15 cellular contexts compared by ENCODE assay signal in genomic region chrX:53340852-53341645, GRCh38. TPM values are rescaled to one million over a fixed set of nuclear protein-coding genes. Genes with fewer than 3 reads are reported as not detected.
DNase-seq lines count a peak whose midpoint lies in the region; ATAC-seq, FAIRE-seq and TF ChIP-seq lines count a peak whose summit lies in the region.
"Had no signal": no experiment of that assay in that cellular context is flagged by ENCODE, and none has a peak within 500 bp of the region (broad histone marks: within the 10 kb centered on the region; RNA-seq: fewer than 3 reads in every experiment).

No MANE protein-coding gene starts in this region.

- no peaks in the 10 kb centered on the region for H3K79me2 ChIP-seq in astrocyte (ENCODE audit: insufficient read depth, low read length)
- H3K79me2 ChIP-seq in H1 (ENCODE audit: control insufficient read depth in 1 of 2, insufficient read depth in 2 of 2, low read length in 2 of 2) = no peaks in the 10 kb centered on the region

- DNase-seq in astrocyte (ENCODE audit: low read depth) (no peak), H1 (ENCODE audit: low read depth in 1 of 2, low spot score in 2 of 2) (no peak), omental fat pad (ENCODE audit: low spot score) (no peak), NK-92 (lab: John Stamatoyannopoulos, UW; ENCODE audit: unreplicated experiment) (no peak), progenitor cell of endocrine pancreas (ENCODE audit: low spot score, unreplicated experiment) (no peak)
- DNase-seq: ACHN; BE2C; CD4-positive, CD25-positive, alpha-beta regulatory T cell; DMS153; DMS79; GF-D8; H7 had no signal

- H2BK15ac ChIP-seq in H1 (ENCODE audit: low read length) = no peak overlapping the region

- no peak overlapping the region for H2AFZ ChIP-seq in astrocyte (ENCODE audit: low read depth, low read length)
- H2AFZ ChIP-seq in H1 (ENCODE audit: low read length) = 0 out of 2 replicates have a peak overlapping the region, but pooled peaks have one; percentile 13
- H2AFZ ChIP-seq: GM23338 had no signal

- TF ChIP-seq RAD21 in H1 (IDR thresholded peaks at IDR 0.05 in 1 of 2, conservative IDR thresholded peaks at IDR 0.05 in 1 of 2; ENCODE audit: low read depth in 2 of 2, low read length in 2 of 2) = no peak

- H4K8ac ChIP-seq in H1 (ENCODE audit: extremely low read depth, insufficient read depth, low read length) = no peak overlapping the region

- H3K27me3 Mint-ChIP-seq in astrocyte (ENCODE audit: low read depth, unreplicated experiment) = no peaks in the 10 kb centered on the region
- no peaks in the 10 kb centered on the region for H3K27me3 Mint-ChIP-seq in progenitor cell of endocrine pancreas
- H3K27me3 Mint-ChIP-seq: CD4-positive, CD25-positive, alpha-beta regulatory T cell had no signal

- TF ChIP-seq POLR2A in H1 (IDR thresholded peaks at IDR 0.05; ENCODE audit: control extremely low read depth in 1 of 2, low read depth in 2 of 2, low read length in 2 of 2) = no peak

- no peaks in the 10 kb centered on the region for H3K9me3 Mint-ChIP-seq in astrocyte (ENCODE audit: unreplicated experiment)
- no peaks in the 10 kb centered on the region for H3K9me3 Mint-ChIP-seq in progenitor cell of endocrine pancreas (ENCODE audit: low read depth)
- H3K9me3 Mint-ChIP-seq: CD4-positive, CD25-positive, alpha-beta regulatory T cell; GM23338 had no signal

- H3K36me3 Mint-ChIP-seq in astrocyte (ENCODE audit: low read depth, unreplicated experiment) (no peaks in the 10 kb centered on the region), progenitor cell of endocrine pancreas (ENCODE audit: insufficient read depth) (no peaks in the 10 kb centered on the region)
- H3K36me3 Mint-ChIP-seq: CD4-positive, CD25-positive, alpha-beta regulatory T cell had no signal

- no peak overlapping the region for H2BK12ac ChIP-seq in H1 (ENCODE audit: low read depth, low read length)

- H3K27ac ChIP-seq in astrocyte (ENCODE audit: low read depth, low read length) (no peak overlapping the region), H1 (ENCODE audit: low read depth, low read length) (no peak overlapping the region)

- no peak overlapping the region for H3K4ac ChIP-seq in H1 (replicated peaks; ENCODE audit: insufficient read length, low read depth, low read length)

- no peak for TF ChIP-seq EP300 in H1 (IDR thresholded peaks at IDR 0.05; ENCODE audit: borderline replicate concordance in 1 of 2, low read depth in 2 of 2, low read length in 2 of 2)

- H3K4me3 ChIP-seq in astrocyte (ENCODE audit: insufficient read depth, low read depth, low read length) (no peak overlapping the region), H1 (ENCODE audit: extremely low read depth in 1 of 4, insufficient read depth in 2 of 4, low read depth in 3 of 4, low read length in 4 of 4) (no peak overlapping the region)
- H3K4me3 ChIP-seq: GM23338 had no signal

- H3K79me1 ChIP-seq in H1 (ENCODE audit: low read depth, low read length) = no peaks in the 10 kb centered on the region

- WGBS in H1 (ENCODE audit: extremely low coverage in 1 of 2, insufficient coverage in 1 of 2, insufficient read length in 1 of 2, insufficient replicate concordance in 2 of 2, low coverage in 1 of 2, low lambda C conversion rate in 2 of 2, missing lambda C conversion rate in 1 of 2), 2 experiments = 87% methylated on average over 7 of the region's 12 CpGs; no CpG with 5 or more reads in 1 of the 2 experiments

- no peak overlapping the region for H4K91ac ChIP-seq in H1 (replicated peaks; ENCODE audit: insufficient read length, low read length)

- no peak overlapping the region for H3K18ac ChIP-seq in H1 (ENCODE audit: extremely low read depth, low read length)

- H3K27ac Mint-ChIP-seq in astrocyte (ENCODE audit: unreplicated experiment) (no peak overlapping the region), progenitor cell of endocrine pancreas (no peak overlapping the region)
- H3K27ac Mint-ChIP-seq: CD4-positive, CD25-positive, alpha-beta regulatory T cell; GM23338 had no signal

- no peak overlapping the region for H3K56ac ChIP-seq in H1 (replicated peaks; ENCODE audit: insufficient read length, low read depth, low read length)

- no peaks in the 10 kb centered on the region for H3K4me1 Mint-ChIP-seq in astrocyte (ENCODE audit: low read depth, unreplicated experiment)
- no peaks in the 10 kb centered on the region for H3K4me1 Mint-ChIP-seq in progenitor cell of endocrine pancreas (ENCODE audit: low read depth)
- H3K4me1 Mint-ChIP-seq: CD4-positive, CD25-positive, alpha-beta regulatory T cell; GM23338 had no signal

- no peak overlapping the region for H4K5ac ChIP-seq in H1 (ENCODE audit: insufficient read length, low read depth, low read length)

- no peak overlapping the region for H2BK20ac ChIP-seq in H1 (ENCODE audit: low read length)

- H3K23ac ChIP-seq in H1 (ENCODE audit: insufficient read length) = no peak overlapping the region

- peak; percentile 68 for FAIRE-seq in astrocyte (lab: Jason Lieb, UNC)
- FAIRE-seq in H1 (lab: Jason Lieb, UNC) = no peak
- FAIRE-seq: A204.1 had no signal

- H3K23me2 ChIP-seq in H1 (ENCODE audit: low read depth, low read length) = no peaks in the 10 kb centered on the region

- H3K4me2 ChIP-seq in astrocyte (ENCODE audit: low read length) = no peak overlapping the region
- H3K4me2 ChIP-seq in H1 (ENCODE audit: insufficient read depth in 1 of 2, low read depth in 2 of 2, low read length in 2 of 2) = no peak overlapping the region
- H3K4me2 ChIP-seq: GM23338 had no signal

- H3K36me3 ChIP-seq in astrocyte (ENCODE audit: insufficient read depth, low read length) = no peaks in the 10 kb centered on the region
- H3K36me3 ChIP-seq in H1 (ENCODE audit: control insufficient read depth in 2 of 4, insufficient read depth in 4 of 4, low read length in 3 of 4) = no peaks in the 10 kb centered on the region
- H3K36me3 ChIP-seq: BE2C had no signal

- no peak overlapping the region for H3K4me3 Mint-ChIP-seq in astrocyte (ENCODE audit: unreplicated experiment)
- no peak overlapping the region for H3K4me3 Mint-ChIP-seq in progenitor cell of endocrine pancreas (ENCODE audit: low read depth)
- H3K4me3 Mint-ChIP-seq: CD4-positive, CD25-positive, alpha-beta regulatory T cell; GM23338 had no signal

- CTCF ChIA-PET in H1 (lab: Charles Lee; ENCODE audit: partially characterized antibody) = interaction anchor here (1.0 to 1.7 kb wide), 4 partner anchors 10 to 28 kb away, joined by 3 to 11 read pairs (median 4); no protein-coding TSS in a partner anchor

- H3K14ac ChIP-seq in H1 (ENCODE audit: insufficient read length) = no peak overlapping the region

- POLR2A ChIA-PET in H1 (lab: Charles Lee; ENCODE audit: partially characterized antibody) = interaction anchor here (1.3 kb wide), 1 partner anchor 77 kb away, joined by 3 read pairs; no protein-coding TSS in a partner anchor

- H4K20me1 ChIP-seq in astrocyte (ENCODE audit: insufficient read depth, low read length) (no peaks in the 10 kb centered on the region), H1 (replicated peaks in 1 of 2; ENCODE audit: control insufficient read depth in 1 of 2, insufficient read depth in 2 of 2, low read length in 2 of 2) (no peaks in the 10 kb centered on the region)

- no peaks in the 10 kb centered on the region for H3K27me3 ChIP-seq in astrocyte (ENCODE audit: insufficient read depth, low read length)
- H3K27me3 ChIP-seq in H1 (replicated peaks in 1 of 4; ENCODE audit: control insufficient read depth in 3 of 4, extremely low read depth in 1 of 4, insufficient read depth in 3 of 4, low read length in 3 of 4) = no peaks in the 10 kb centered on the region
- H3K27me3 ChIP-seq: BE2C had no signal

- H3K9me3 ChIP-seq in astrocyte (ENCODE audit: insufficient read depth, low read depth, low read length) = no peaks in the 10 kb centered on the region
- H3K9me3 ChIP-seq in H1 (ENCODE audit: insufficient read depth in 2 of 2, low read depth in 1 of 2, low read length in 1 of 2) = no peaks in the 10 kb centered on the region
- H3K9me3 ChIP-seq: BE2C had no signal

- no peak overlapping the region for H2AK5ac ChIP-seq in H1 (ENCODE audit: low read depth, low read length)

- H3K9ac ChIP-seq in astrocyte (ENCODE audit: low read length) = no peak overlapping the region
- H3K9ac ChIP-seq in H1 (replicated peaks in 1 of 4; ENCODE audit: extremely low read depth in 1 of 4, low read depth in 3 of 4, low read length in 3 of 4) = no peak overlapping the region

- H3K4me1 ChIP-seq in astrocyte (ENCODE audit: insufficient read depth, low read length) (no peaks in the 10 kb centered on the region), H1 (replicated peaks in 1 of 4; ENCODE audit: control insufficient read depth in 3 of 4, insufficient read depth in 4 of 4, low read length in 3 of 4) (no peaks in the 10 kb centered on the region)
- H3K4me1 ChIP-seq: BE2C had no signal

- H2BK5ac ChIP-seq in H1 (ENCODE audit: low read depth, low read length) = no peak overlapping the region

- no peak overlapping the region for H2BK120ac ChIP-seq in H1 (replicated peaks; ENCODE audit: low read depth, low read length)

- no peak for TF ChIP-seq CTCF in astrocyte (IDR thresholded peaks at IDR 0.05; ENCODE audit: insufficient read depth, low read depth, low read length)
- no peak for TF ChIP-seq CTCF in H1 (IDR thresholded peaks at IDR 0.05; ENCODE audit: control extremely low read depth in 1 of 3, insufficient read depth in 1 of 3, low read depth in 1 of 3, low read length in 3 of 3)
- no peak for TF ChIP-seq CTCF in omental fat pad (IDR thresholded peaks at IDR 0.05)
- no peak for TF ChIP-seq CTCF in progenitor cell of endocrine pancreas (IDR thresholded peaks at IDR 0.05; ENCODE audit: unreplicated experiment)

- ATAC-seq in omental fat pad (ENCODE audit: low FRiP score) = peak; percentile 6
- no peak for ATAC-seq in activated CD4-positive, CD25-positive, alpha-beta regulatory T cell treated with anti-CD3 and anti-CD28 coated beads, Interleukin-2, amount 50 U/mL, for 24 hours
- ATAC-seq: GM23338 had no signal

TF ChIP-seq in H1, 55 proteins besides CTCF, POLR2A, EP300 and RAD21 (continues in another document):
- no peak for TF ChIP-seq BCL11A (IDR thresholded peaks at IDR 0.05; ENCODE audit: low read depth in 2 of 2, low read length in 2 of 2)
- no peak for TF ChIP-seq SIN3A (conservative IDR thresholded peaks at IDR 0.05 in 1 of 2, IDR thresholded peaks at IDR 0.05 in 1 of 2; ENCODE audit: low read depth in 1 of 2, low read length in 2 of 2)
- no peak for TF ChIP-seq CTBP2 (IDR thresholded peaks at IDR 0.05; ENCODE audit: borderline replicate concordance, insufficient read depth, insufficient read length, low read length)

RNA-seq across cellular contexts. Expression of gene IQSEC2, which starts 59.7 kb away (rescaled TPM):
- total RNA-seq in astrocyte (8.2 and 9.2 TPM in 2 replicates), omental fat pad (10 to 100 TPM; 12.2 to 14.8 (median 14.0) TPM), progenitor cell of endocrine pancreas (15.1 and 18.1 TPM in 2 replicates)
- 48.5 and 54.9 TPM in 2 replicates for total RNA-seq in H1 (2021; fragmentation: NEBNext Ultra II Directional; extraction: Animal tissue kit (Norgen Biotek cat#: 25700))
- polyA plus RNA-seq in H1 (2011; rRNA removed) = 6.1 and 11.6 TPM in 2 replicates
- 5.7 TPM for polyA plus RNA-seq in H1 (2011; cell fraction: cytosol; rRNA removed)
- 35.1 TPM for polyA plus RNA-seq in H1 (2011; cell fraction: nucleus; rRNA removed)
- 15.3 to 18.0 TPM (median 16.2 TPM) in 4 replicates for polyA plus RNA-seq in H1 (2012, experiment 1 of 2)
- 9.0 TPM for polyA plus RNA-seq in H1 (2012, experiment 2 of 2)
- 29.9 TPM for polyA plus RNA-seq in H1 (2013, experiment 1 of 2)
- polyA plus RNA-seq in H1 (2013, experiment 2 of 2) = 31.2 TPM
- polyA minus RNA-seq in H1 (2011; rRNA and poly(A)+ RNA removed) = 8.6 and 14.4 TPM in 2 replicates
- polyA minus RNA-seq in H1 (2011; cell fraction: cytosol; rRNA and poly(A)+ RNA removed) = 8.1 TPM
- polyA minus RNA-seq in H1 (2011; cell fraction: nucleus; rRNA and poly(A)+ RNA removed) = 13.4 TPM
